ENCODE assay signal across 1 cellular context in genomic region chr14:68278568-68279436, GRCh38.
TF ChIP-seq lines count a peak whose summit lies in the region.

No MANE protein-coding gene starts in this region.

TF ChIP-seq in HepG2, 621 proteins besides CTCF, POLR2A, EP300 and RAD21 (continued from another document and continues in another):
- TF ChIP-seq, protein P1, sequence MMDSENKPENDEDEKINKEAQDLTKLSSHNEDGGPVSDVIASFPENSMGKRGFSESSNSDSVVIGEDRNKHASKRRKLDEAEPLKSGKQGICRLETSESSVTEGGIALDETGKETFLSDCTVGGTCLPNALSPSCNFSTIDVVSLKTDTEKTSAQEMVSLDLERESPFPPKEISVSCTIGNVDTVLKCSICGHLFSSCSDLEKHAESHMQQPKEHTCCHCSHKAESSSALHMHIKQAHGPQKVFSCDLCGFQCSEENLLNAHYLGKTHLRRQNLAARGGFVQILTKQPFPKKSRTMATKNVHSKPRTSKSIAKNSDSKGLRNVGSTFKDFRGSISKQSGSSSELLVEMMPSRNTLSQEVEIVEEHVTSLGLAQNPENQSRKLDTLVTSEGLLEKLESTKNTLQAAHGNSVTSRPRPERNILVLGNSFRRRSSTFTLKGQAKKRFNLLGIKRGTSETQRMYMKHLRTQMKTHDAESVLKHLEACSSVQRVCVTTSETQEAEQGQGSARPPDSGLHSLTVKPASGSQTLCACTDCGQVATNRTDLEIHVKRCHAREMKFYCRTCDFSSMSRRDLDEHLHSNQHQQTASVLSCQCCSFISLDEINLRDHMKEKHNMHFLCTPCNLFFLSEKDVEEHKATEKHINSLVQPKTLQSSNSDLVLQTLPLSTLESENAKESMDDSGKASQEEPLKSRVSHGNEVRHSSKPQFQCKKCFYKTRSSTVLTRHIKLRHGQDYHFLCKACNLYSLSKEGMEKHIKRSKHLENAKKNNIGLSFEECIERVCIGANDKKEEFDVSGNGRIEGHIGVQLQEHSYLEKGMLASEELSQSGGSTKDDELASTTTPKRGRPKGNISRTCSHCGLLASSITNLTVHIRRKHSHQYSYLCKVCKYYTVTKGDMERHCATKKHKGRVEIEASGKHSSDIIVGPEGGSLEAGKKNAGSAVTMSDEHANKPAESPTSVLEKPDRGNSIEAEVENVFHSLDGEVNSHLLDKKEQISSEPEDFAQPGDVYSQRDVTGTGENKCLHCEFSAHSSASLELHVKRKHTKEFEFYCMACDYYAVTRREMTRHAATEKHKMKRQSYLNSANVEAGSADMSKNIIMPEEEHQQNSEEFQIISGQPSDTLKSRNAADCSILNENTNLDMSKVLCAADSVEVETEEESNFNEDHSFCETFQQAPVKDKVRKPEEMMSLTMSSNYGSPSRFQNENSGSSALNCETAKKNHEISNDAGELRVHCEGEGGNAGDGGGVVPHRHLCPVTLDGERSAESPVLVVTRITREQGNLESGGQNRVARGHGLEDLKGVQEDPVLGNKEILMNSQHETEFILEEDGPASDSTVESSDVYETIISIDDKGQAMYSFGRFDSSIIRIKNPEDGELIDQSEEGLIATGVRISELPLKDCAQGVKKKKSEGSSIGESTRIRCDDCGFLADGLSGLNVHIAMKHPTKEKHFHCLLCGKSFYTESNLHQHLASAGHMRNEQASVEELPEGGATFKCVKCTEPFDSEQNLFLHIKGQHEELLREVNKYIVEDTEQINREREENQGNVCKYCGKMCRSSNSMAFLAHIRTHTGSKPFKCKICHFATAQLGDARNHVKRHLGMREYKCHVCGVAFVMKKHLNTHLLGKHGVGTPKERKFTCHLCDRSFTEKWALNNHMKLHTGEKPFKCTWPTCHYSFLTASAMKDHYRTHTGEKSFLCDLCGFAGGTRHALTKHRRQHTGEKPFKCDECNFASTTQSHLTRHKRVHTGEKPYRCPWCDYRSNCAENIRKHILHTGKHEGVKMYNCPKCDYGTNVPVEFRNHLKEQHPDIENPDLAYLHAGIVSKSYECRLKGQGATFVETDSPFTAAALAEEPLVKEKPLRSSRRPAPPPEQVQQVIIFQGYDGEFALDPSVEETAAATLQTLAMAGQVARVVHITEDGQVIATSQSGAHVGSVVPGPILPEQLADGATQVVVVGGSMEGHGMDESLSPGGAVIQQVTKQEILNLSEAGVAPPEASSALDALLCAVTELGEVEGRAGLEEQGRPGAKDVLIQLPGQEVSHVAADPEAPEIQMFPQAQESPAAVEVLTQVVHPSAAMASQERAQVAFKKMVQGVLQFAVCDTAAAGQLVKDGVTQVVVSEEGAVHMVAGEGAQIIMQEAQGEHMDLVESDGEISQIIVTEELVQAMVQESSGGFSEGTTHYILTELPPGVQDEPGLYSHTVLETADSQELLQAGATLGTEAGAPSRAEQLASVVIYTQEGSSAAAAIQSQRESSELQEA (CRISPR knock-in tag; IDR thresholded peaks at IDR 0.05; ENCODE audit: not compliant biosample characterization), result no peak
- TF ChIP-seq ZNF841 (CRISPR knock-in tag; IDR thresholded peaks at IDR 0.05; ENCODE audit: borderline replicate concordance) (no peak), NR3C1 (CRISPR knock-in tag; IDR thresholded peaks at IDR 0.05) (no peak), ZNF256 (CRISPR knock-in tag; conservative IDR thresholded peaks at IDR 0.05) (no peak), ZNF737 (CRISPR knock-in tag; IDR thresholded peaks at IDR 0.05; ENCODE audit: borderline replicate concordance) (no peak), SNAI1 (CRISPR knock-in tag; IDR thresholded peaks at IDR 0.05; ENCODE audit: borderline replicate concordance) (no peak), XBP1 (CRISPR knock-in tag; IDR thresholded peaks at IDR 0.05) (no peak), KAT7 (CRISPR knock-in tag; IDR thresholded peaks at IDR 0.05; ENCODE audit: borderline replicate concordance) (no peak), NCOA2 (CRISPR knock-in tag; IDR thresholded peaks at IDR 0.05) (peak; percentile 59; the same call in 1 of the 2 replicates), CEBPB (IDR thresholded peaks at IDR 0.05; ENCODE audit: borderline replicate concordance, low read depth, low read length) (peak; percentile 54; the same call in 1 of the 2 replicates), MAFK (conservative IDR thresholded peaks at IDR 0.05 in 1 of 2, IDR thresholded peaks at IDR 0.05 in 1 of 2; ENCODE audit: low read length in 2 of 2) (0 out of 4 replicates have a peak, but pooled peaks of 1 of the 2 experiments have one; percentile 25), ZNF543 (CRISPR knock-in tag; IDR thresholded peaks at IDR 0.05) (no peak), MXD1 (CRISPR knock-in tag; IDR thresholded peaks at IDR 0.05) (no peak), ZC3H4 (CRISPR knock-in tag; IDR thresholded peaks at IDR 0.05; ENCODE audit: borderline replicate concordance) (no peak), GPBP1L1 (CRISPR knock-in tag; IDR thresholded peaks at IDR 0.05) (no peak), ADNP (CRISPR knock-in tag; IDR thresholded peaks at IDR 0.05) (no peak), NFE2 (CRISPR knock-in tag; IDR thresholded peaks at IDR 0.05) (peak; percentile 66; the same call in 1 of the 2 replicates), ZNF850 (CRISPR knock-in tag; conservative IDR thresholded peaks at IDR 0.05) (no peak), ZNF20 (CRISPR knock-in tag; IDR thresholded peaks at IDR 0.05) (peak; percentile 99), GMEB2 (CRISPR knock-in tag; IDR thresholded peaks at IDR 0.05; ENCODE audit: low read depth) (no peak)
- TF ChIP-seq, protein P2, sequence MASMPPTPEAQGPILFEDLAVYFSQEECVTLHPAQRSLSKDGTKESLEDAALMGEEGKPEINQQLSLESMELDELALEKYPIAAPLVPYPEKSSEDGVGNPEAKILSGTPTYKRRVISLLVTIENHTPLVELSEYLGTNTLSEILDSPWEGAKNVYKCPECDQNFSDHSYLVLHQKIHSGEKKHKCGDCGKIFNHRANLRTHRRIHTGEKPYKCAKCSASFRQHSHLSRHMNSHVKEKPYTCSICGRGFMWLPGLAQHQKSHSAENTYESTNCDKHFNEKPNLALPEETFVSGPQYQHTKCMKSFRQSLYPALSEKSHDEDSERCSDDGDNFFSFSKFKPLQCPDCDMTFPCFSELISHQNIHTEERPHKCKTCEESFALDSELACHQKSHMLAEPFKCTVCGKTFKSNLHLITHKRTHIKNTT (CRISPR knock-in tag; IDR thresholded peaks at IDR 0.05), result no peak
- TF ChIP-seq, protein P3, sequence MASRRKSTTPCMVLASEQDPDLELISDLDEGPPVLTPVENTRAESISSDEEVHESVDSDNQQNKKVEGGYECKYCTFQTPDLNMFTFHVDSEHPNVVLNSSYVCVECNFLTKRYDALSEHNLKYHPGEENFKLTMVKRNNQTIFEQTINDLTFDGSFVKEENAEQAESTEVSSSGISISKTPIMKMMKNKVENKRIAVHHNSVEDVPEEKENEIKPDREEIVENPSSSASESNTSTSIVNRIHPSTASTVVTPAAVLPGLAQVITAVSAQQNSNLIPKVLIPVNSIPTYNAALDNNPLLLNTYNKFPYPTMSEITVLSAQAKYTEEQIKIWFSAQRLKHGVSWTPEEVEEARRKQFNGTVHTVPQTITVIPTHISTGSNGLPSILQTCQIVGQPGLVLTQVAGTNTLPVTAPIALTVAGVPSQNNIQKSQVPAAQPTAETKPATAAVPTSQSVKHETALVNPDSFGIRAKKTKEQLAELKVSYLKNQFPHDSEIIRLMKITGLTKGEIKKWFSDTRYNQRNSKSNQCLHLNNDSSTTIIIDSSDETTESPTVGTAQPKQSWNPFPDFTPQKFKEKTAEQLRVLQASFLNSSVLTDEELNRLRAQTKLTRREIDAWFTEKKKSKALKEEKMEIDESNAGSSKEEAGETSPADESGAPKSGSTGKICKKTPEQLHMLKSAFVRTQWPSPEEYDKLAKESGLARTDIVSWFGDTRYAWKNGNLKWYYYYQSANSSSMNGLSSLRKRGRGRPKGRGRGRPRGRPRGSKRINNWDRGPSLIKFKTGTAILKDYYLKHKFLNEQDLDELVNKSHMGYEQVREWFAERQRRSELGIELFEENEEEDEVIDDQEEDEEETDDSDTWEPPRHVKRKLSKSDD (CRISPR knock-in tag; IDR thresholded peaks at IDR 0.05; ENCODE audit: low read depth), result no peak
- TF ChIP-seq, protein P4, sequence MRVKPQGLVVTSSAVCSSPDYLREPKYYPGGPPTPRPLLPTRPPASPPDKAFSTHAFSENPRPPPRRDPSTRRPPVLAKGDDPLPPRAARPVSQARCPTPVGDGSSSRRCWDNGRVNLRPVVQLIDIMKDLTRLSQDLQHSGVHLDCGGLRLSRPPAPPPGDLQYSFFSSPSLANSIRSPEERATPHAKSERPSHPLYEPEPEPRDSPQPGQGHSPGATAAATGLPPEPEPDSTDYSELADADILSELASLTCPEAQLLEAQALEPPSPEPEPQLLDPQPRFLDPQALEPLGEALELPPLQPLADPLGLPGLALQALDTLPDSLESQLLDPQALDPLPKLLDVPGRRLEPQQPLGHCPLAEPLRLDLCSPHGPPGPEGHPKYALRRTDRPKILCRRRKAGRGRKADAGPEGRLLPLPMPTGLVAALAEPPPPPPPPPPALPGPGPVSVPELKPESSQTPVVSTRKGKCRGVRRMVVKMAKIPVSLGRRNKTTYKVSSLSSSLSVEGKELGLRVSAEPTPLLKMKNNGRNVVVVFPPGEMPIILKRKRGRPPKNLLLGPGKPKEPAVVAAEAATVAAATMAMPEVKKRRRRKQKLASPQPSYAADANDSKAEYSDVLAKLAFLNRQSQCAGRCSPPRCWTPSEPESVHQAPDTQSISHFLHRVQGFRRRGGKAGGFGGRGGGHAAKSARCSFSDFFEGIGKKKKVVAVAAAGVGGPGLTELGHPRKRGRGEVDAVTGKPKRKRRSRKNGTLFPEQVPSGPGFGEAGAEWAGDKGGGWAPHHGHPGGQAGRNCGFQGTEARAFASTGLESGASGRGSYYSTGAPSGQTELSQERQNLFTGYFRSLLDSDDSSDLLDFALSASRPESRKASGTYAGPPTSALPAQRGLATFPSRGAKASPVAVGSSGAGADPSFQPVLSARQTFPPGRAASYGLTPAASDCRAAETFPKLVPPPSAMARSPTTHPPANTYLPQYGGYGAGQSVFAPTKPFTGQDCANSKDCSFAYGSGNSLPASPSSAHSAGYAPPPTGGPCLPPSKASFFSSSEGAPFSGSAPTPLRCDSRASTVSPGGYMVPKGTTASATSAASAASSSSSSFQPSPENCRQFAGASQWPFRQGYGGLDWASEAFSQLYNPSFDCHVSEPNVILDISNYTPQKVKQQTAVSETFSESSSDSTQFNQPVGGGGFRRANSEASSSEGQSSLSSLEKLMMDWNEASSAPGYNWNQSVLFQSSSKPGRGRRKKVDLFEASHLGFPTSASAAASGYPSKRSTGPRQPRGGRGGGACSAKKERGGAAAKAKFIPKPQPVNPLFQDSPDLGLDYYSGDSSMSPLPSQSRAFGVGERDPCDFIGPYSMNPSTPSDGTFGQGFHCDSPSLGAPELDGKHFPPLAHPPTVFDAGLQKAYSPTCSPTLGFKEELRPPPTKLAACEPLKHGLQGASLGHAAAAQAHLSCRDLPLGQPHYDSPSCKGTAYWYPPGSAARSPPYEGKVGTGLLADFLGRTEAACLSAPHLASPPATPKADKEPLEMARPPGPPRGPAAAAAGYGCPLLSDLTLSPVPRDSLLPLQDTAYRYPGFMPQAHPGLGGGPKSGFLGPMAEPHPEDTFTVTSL (CRISPR knock-in tag; IDR thresholded peaks at IDR 0.05; ENCODE audit: borderline replicate concordance), result no peak
